8 cellular contexts compared by ENCODE assay signal in the genomic region with DNA sequence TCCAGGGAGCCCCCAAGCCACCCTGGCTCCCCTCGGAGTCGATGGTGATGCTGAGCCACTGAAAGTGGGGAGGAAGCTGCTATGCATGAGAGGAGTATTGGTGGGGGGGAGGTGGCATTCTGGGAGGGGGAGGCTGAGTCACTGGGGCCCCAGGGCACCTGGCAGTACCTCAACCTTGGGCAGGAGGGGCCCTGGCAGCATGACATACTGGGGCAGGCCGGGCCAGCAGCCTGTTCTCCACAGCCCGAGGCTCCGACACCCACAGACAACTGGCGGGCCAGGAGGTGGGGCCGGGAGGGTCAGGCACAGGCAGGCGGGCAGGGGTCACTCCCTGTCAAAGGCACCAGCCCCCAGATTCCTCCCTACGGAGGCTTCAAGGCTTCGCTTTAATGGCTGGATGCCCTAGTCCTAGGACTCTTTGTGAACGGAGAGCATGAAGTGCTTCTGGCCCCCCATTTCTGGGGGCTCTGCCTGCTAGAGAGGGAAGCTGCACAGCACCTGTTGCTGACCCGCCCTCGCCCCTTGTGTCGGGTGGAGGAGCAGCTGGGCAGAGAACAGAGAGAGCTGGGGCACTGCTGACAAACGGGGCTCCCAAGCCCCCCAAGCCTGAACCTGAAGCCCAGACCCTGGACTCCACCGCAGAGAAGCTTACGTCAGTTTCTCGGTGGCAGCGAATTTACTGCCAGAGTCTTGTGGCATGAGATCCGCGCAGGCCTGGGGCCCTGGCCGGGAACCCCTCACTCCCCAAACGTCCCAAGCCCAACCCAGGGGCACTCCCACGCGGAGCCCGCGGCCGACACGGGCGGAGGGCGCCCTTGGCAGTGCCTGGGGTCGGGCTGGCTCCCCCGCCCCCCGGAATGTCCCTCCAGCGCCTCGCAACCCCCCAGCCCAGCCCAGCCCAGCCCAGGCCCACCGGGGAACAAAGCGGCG.
A peak's percentile ranks its signal among the peaks of the same experiment; 100 is the strongest.
DNase-seq lines count a peak whose midpoint lies in the region; ATAC-seq lines count a peak whose summit lies in the region.

No MANE protein-coding gene starts in this region.

- DNase-seq in stimulated activated naive CD8-positive, alpha-beta T cell treated with anti-CD3 and anti-CD28 coated beads, Interleukin-15, Interleukin-2, amounts not matched to agents 100 U/mL and 50 U/mL, for 24 hours = no peak
- no peak for DNase-seq in stimulated activated naive B cell treated with anti-CD40 and anti-IgM and Interleukin-4, amounts not matched to agents 10 μg/mL and 1 μg/mL and 100 μg/mL, for 72 hours
- DNase-seq in NCI-H1092 treated with DMSO at 0.1 percent for 48 hours (lab: John Stamatoyannopoulos, UW) (no peak), NCI-H146 treated with DMSO at 0.1 percent for 48 hours (lab: John Stamatoyannopoulos, UW; ENCODE audit: unreplicated experiment) (no peak)

- no peaks in the 10 kb centered on the region for H3K9me3 Mint-ChIP-seq in stimulated activated naive CD8-positive, alpha-beta T cell treated with anti-CD3 and anti-CD28 coated beads, Interleukin-15, Interleukin-2, amounts not matched to agents 100 ng/mL and 50 ng/mL, for 24 hours
- H3K9me3 Mint-ChIP-seq in stimulated activated naive B cell treated with anti-CD40 and anti-IgM and Interleukin-4, amounts not matched to agents 10 μg/mL and 1 μg/mL and 100 μg/mL, for 72 hours = no peaks in the 10 kb centered on the region

- H3K27me3 Mint-ChIP-seq in stimulated activated naive CD8-positive, alpha-beta T cell treated with anti-CD3 and anti-CD28 coated beads, Interleukin-15, Interleukin-2, amounts not matched to agents 100 ng/mL and 50 ng/mL, for 24 hours = no peaks in the 10 kb centered on the region
- H3K27me3 Mint-ChIP-seq in stimulated activated naive B cell treated with anti-CD40 and anti-IgM and Interleukin-4, amounts not matched to agents 10 μg/mL and 1 μg/mL and 100 μg/mL, for 72 hours = no peaks in the 10 kb centered on the region

- peak overlapping the region; percentile 51 for H3K4me3 Mint-ChIP-seq in stimulated activated naive CD8-positive, alpha-beta T cell treated with anti-CD3 and anti-CD28 coated beads, Interleukin-15, Interleukin-2, amounts not matched to agents 100 ng/mL and 50 ng/mL, for 24 hours
- H3K4me3 Mint-ChIP-seq in stimulated activated naive B cell treated with anti-CD40 and anti-IgM and Interleukin-4, amounts not matched to agents 10 μg/mL and 1 μg/mL and 100 μg/mL, for 72 hours = peak overlapping the region; percentile 55 to 87

- no peak overlapping the region for H3K27ac Mint-ChIP-seq in stimulated activated naive CD8-positive, alpha-beta T cell treated with anti-CD3 and anti-CD28 coated beads, Interleukin-15, Interleukin-2, amounts not matched to agents 100 ng/mL and 50 ng/mL, for 24 hours
- H3K27ac Mint-ChIP-seq in stimulated activated naive B cell treated with anti-CD40 and anti-IgM and Interleukin-4, amounts not matched to agents 10 μg/mL and 1 μg/mL and 100 μg/mL, for 72 hours = no peak overlapping the region

- ATAC-seq in stimulated activated naive CD8-positive, alpha-beta T cell treated with anti-CD3 and anti-CD28 coated beads, Interleukin-15, Interleukin-2, amounts not matched to agents 100 U/mL and 50 U/mL, for 24 hours = no peak
- ATAC-seq in stimulated activated naive B cell treated with anti-CD40 and anti-IgM and Interleukin-4, amounts not matched to agents 10 μg/mL and 1 μg/mL and 100 μg/mL, for 72 hours (replicated peaks) = no peak
- ATAC-seq in HG02981 (IDR thresholded peaks at IDR 0.05; ENCODE audit: unreplicated experiment) = no peak

- peak overlapping the region; percentile 77 for H3K4me3 ChIP-seq in iPS-18c (ENCODE audit: insufficient read depth, low read depth, low read length)

- peaks cover 17% of the 10 kb centered on the region for H3K36me3 Mint-ChIP-seq in stimulated activated naive CD8-positive, alpha-beta T cell treated with anti-CD3 and anti-CD28 coated beads, Interleukin-15, Interleukin-2, amounts not matched to agents 100 ng/mL and 50 ng/mL, for 24 hours (ENCODE audit: low read depth)
- peaks cover 4 to 17% of the 10 kb centered on the region in 2 donors for H3K36me3 Mint-ChIP-seq in stimulated activated naive B cell treated with anti-CD40 and anti-IgM and Interleukin-4, amounts not matched to agents 10 μg/mL and 1 μg/mL and 100 μg/mL, for 72 hours

- H3K9me3 ChIP-seq in iPS-18c (ENCODE audit: control insufficient read depth, insufficient read depth, low read length) = peaks cover 2% of the 10 kb centered on the region

- H3K27ac ChIP-seq in angular gyrus (ENCODE audit: low read depth, low read length) = peak overlapping the region; percentile 82

- peaks cover 19% of the 10 kb centered on the region for H3K4me1 Mint-ChIP-seq in stimulated activated naive CD8-positive, alpha-beta T cell treated with anti-CD3 and anti-CD28 coated beads, Interleukin-15, Interleukin-2, amounts not matched to agents 100 ng/mL and 50 ng/mL, for 24 hours (ENCODE audit: low read depth)
- H3K4me1 Mint-ChIP-seq in stimulated activated naive B cell treated with anti-CD40 and anti-IgM and Interleukin-4, amounts not matched to agents 10 μg/mL and 1 μg/mL and 100 μg/mL, for 72 hours = peaks cover 17 to 31% of the 10 kb centered on the region in 2 donors
